8 cellular contexts compared by ENCODE assay signal in the genomic region with DNA sequence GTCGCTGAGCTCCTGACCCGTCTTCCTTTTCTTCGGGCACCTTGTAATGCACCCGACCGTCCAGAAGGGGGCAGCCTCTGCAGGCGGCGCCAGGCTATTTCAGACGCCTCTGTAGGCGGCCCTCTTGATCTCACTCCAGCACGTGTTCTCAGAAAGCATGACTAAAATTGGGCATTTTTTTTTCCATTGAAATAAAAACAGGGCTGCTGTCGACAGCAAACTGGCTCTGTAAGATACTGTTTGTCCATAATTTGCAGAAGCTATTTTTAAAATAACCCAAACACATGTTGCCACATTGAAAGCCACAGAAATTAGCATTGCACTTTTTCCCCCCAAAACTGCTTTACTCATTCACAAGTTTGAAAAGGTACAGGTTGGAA.
A peak's percentile ranks its signal among the peaks of the same experiment; 100 is the strongest.
DNase-seq lines count a peak whose midpoint lies in the region; TF ChIP-seq lines count a peak whose summit lies in the region.

No MANE protein-coding gene starts in this region.

- DNase-seq in GM04504 (ENCODE audit: low read depth), result peak; percentile 17
- DNase-seq in H9, result peak; percentile 83
- DNase-seq in NCI-H1048 (lab: John Stamatoyannopoulos, UW), result peak; percentile 56
- peak; percentile 89 for DNase-seq in activated CD4-positive, alpha-beta T cell treated with anti-CD3 and anti-CD28 coated beads for 48 hours
- DNase-seq in chondrocyte (ENCODE audit: low spot score), result peak; percentile 46
- DNase-seq in stimulated activated CD4-positive, alpha-beta T cell treated with anti-CD3 and anti-CD28 coated beads, TNF-alpha, amount 100 ng/mL, for 4 hours (ENCODE audit: low read depth in 3 of 3), result peak; percentile 64 to 69 (median 66)
- no peak for DNase-seq in NCI-H2227 treated with DMSO at 0.1 percent for 48 hours (lab: John Stamatoyannopoulos, UW)

- H3K9me3 ChIP-seq in H9 (ENCODE audit: control insufficient read depth, low read depth, low read length) (no peaks in the 10 kb centered on the region), liver (ENCODE audit: control insufficient read depth in 4 of 4, low read length in 3 of 4) (peaks cover 0 to 3% (median 1%) of the 10 kb centered on the region in 4 donors)

- H2BK12ac ChIP-seq in H9 (ENCODE audit: insufficient read length, low read depth, low read length), result no peak overlapping the region

- no peak overlapping the region for H2BK15ac ChIP-seq in H9 (ENCODE audit: low read depth, low read length)

- H3T11ph ChIP-seq in H9 (ENCODE audit: low read length), result no peak overlapping the region

- WGBS in H9 (ENCODE audit: extremely low coverage, insufficient read length, low lambda C conversion rate), result no CpG with 5 or more reads among the region's 11 CpGs
- 16% methylated on average over 11 of the region's 11 CpGs for WGBS in liver

- no peaks in the 10 kb centered on the region for H3K4me1 ChIP-seq in H9 (ENCODE audit: insufficient read depth, low read length)
- peaks cover 0 to 2% (median 2%) of the 10 kb centered on the region in 4 donors for H3K4me1 ChIP-seq in liver (ENCODE audit: control insufficient read depth in 4 of 4, insufficient read depth in 4 of 4, low read length in 3 of 4)

- no peak overlapping the region for H3K4me2 ChIP-seq in H9 (ENCODE audit: insufficient read depth, insufficient read length, low read length)

- H3K9me3 Mint-ChIP-seq in H9, result peaks cover 6 to 7% of the 10 kb centered on the region in 2 experiments; a peak in 4 of 5 replicates
- peaks cover 9% of the 10 kb centered on the region for H3K9me3 Mint-ChIP-seq in chondrocyte (ENCODE audit: low read depth)

- no peak overlapping the region for H2BK5ac ChIP-seq in H9 (ENCODE audit: insufficient read length, low read length)

- H3K27me3 Mint-ChIP-seq in H9 (ENCODE audit: low read depth) (peaks cover 36% of the 10 kb centered on the region), chondrocyte (ENCODE audit: low read depth) (no peaks in the 10 kb centered on the region)

- no peaks in the 10 kb centered on the region for H3K79me2 ChIP-seq in H9 (ENCODE audit: insufficient read depth, low read length)

- H3K56ac ChIP-seq in H9 (ENCODE audit: insufficient read length, low read depth, low read length), result no peak overlapping the region

- H3K4me3 ChIP-seq in liver (ENCODE audit: low read depth in 1 of 3, low read length in 3 of 3), result no peak overlapping the region

- H2BK120ac ChIP-seq in H9 (ENCODE audit: low read depth, low read length, poor library complexity, severe bottlenecking), result no peak overlapping the region

- H3K4me3 Mint-ChIP-seq in H9 (no peak overlapping the region), chondrocyte (ENCODE audit: unreplicated experiment) (no peak overlapping the region)

- H3K79me1 ChIP-seq in H9 (ENCODE audit: insufficient read depth, low read depth, low read length, poor library complexity, severe bottlenecking), result no peaks in the 10 kb centered on the region

- H3K4me1 Mint-ChIP-seq in H9, result peaks cover 0 to 2% of the 10 kb centered on the region in 2 experiments; a peak in 2 of 4 replicates
- H3K4me1 Mint-ChIP-seq in chondrocyte (ENCODE audit: low read depth), result peaks cover 9% of the 10 kb centered on the region

- H4K5ac ChIP-seq in H9 (ENCODE audit: insufficient read length, low read depth, low read length), result no peak overlapping the region

- no peaks in the 10 kb centered on the region for H3K23me2 ChIP-seq in H9 (ENCODE audit: insufficient read length, low read depth, low read length, poor library complexity, severe bottlenecking)

- H3K27ac Mint-ChIP-seq in H9, result no peak overlapping the region
- no peak overlapping the region for H3K27ac Mint-ChIP-seq in chondrocyte (ENCODE audit: unreplicated experiment)

- H4K20me1 ChIP-seq in H9 (ENCODE audit: control insufficient read depth, insufficient read depth, insufficient read length), result no peaks in the 10 kb centered on the region

- H2BK20ac ChIP-seq in H9 (ENCODE audit: low read depth, low read length, poor library complexity, severe bottlenecking), result no peak overlapping the region

- H3K9ac ChIP-seq in H9 (ENCODE audit: extremely low read depth, insufficient read length, low read length) (no peak overlapping the region), liver (ENCODE audit: low read depth in 1 of 2, low read length in 2 of 2) (no peak overlapping the region)

- H3K4ac ChIP-seq in H9 (ENCODE audit: low read depth, low read length), result no peak overlapping the region

- no peak overlapping the region for H2AK5ac ChIP-seq in H9 (ENCODE audit: insufficient read length, low read length)

- H3K36me3 Mint-ChIP-seq in H9 (ENCODE audit: insufficient read depth in 1 of 3, low read depth in 3 of 3), result peaks cover 0 to 5% (median 5%) of the 10 kb centered on the region in 3 experiments; a peak in 1 of 7 replicates
- H3K36me3 Mint-ChIP-seq in chondrocyte (ENCODE audit: low read depth), result peaks cover 2% of the 10 kb centered on the region

- H3K18ac ChIP-seq in H9 (ENCODE audit: insufficient read length, low read depth, low read length), result no peak overlapping the region

- H4K8ac ChIP-seq in H9 (replicated peaks; ENCODE audit: insufficient read length, low read depth, low read length), result no peak overlapping the region

- no peak overlapping the region for H3K23ac ChIP-seq in H9 (ENCODE audit: insufficient read length, low read depth, low read length)

- no peak overlapping the region for H3K27ac ChIP-seq in H9 (ENCODE audit: insufficient read length, low read depth, low read length)
- H3K27ac ChIP-seq in liver (ENCODE audit: low read depth in 1 of 2, low read length in 2 of 2), result no peak overlapping the region

- H4K91ac ChIP-seq in H9 (ENCODE audit: insufficient read length, low read depth, low read length), result no peak overlapping the region

- no peaks in the 10 kb centered on the region for H3K36me3 ChIP-seq in liver (ENCODE audit: control insufficient read depth in 4 of 4, insufficient read depth in 3 of 4, low read depth in 1 of 4, low read length in 3 of 4)

- H2AFZ ChIP-seq in H9 (ENCODE audit: low read length), result no peak overlapping the region

- H3K14ac ChIP-seq in H9 (ENCODE audit: insufficient read depth, low read length), result no peak overlapping the region

- H3K27me3 ChIP-seq in H9 (ENCODE audit: insufficient read depth, low read length) (peaks cover 8% of the 10 kb centered on the region; the same call in 1 of the 2 replicates), liver (ENCODE audit: control insufficient read depth in 4 of 4, insufficient read depth in 4 of 4, low read length in 3 of 4) (no peaks in the 10 kb centered on the region)

- TF ChIP-seq RAD21 in liver (IDR thresholded peaks at IDR 0.05), result peak; percentile 80 to 86

- TF ChIP-seq CTCF in H9 (conservative IDR thresholded peaks at IDR 0.05) (peak; percentile 99; the same call in 2 of the 3 replicates), chondrocyte (IDR thresholded peaks at IDR 0.05) (peak; percentile 98), liver (IDR thresholded peaks at IDR 0.05; ENCODE audit: low read depth, low read length, missing input control) (peak; percentile 91)

TF ChIP-seq in liver, 16 proteins besides CTCF, POLR2A, EP300 and RAD21:
- TF ChIP-seq, protein P1, sequence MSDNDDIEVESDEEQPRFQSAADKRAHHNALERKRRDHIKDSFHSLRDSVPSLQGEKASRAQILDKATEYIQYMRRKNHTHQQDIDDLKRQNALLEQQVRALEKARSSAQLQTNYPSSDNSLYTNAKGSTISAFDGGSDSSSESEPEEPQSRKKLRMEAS (IDR thresholded peaks at IDR 0.05), result peak; percentile 64
- no peak for TF ChIP-seq EGR1 (IDR thresholded peaks at IDR 0.05; ENCODE audit: low read depth in 2 of 2)
